ENCODE assay signal across 1 cellular context in the genomic region with DNA sequence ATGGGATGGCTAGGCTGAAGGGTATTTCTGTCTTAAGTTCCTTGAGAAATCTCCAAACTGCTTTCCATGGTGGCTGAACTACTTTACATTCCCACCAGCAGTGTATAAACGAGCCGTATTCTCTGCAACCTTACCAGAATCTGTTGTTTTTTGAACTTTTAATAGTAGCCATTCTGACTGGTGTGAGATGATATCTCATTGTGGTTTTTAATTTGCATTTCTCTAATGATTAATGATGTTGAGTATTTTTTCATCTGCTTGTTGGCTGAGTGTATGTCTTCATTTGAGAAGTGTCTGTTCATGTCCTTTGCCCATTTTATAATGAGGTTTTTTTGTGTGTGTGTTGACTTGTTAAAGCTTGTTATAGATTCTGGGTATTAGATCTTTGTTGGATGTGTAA.
TF ChIP-seq lines count a peak whose summit lies in the region.

No MANE protein-coding gene starts in this region.

TF ChIP-seq in IMR-90, 13 proteins besides CTCF, POLR2A, EP300 and RAD21:
- TF ChIP-seq USF2 (IDR thresholded peaks at IDR 0.05; ENCODE audit: low read depth, low read length) (no peak), ELK1 (IDR thresholded peaks at IDR 0.05; ENCODE audit: borderline replicate concordance, low read depth, low read length) (no peak), CEBPB (IDR thresholded peaks at IDR 0.05; ENCODE audit: low read depth, low read length) (no peak), MAFK (IDR thresholded peaks at IDR 0.05; ENCODE audit: low read depth, low read length) (no peak), FOS (IDR thresholded peaks at IDR 0.05; ENCODE audit: low read depth, low read length) (no peak), RCOR1 (IDR thresholded peaks at IDR 0.05; ENCODE audit: insufficient replicate concordance, low read length) (no peak), SMC3 (IDR thresholded peaks at IDR 0.05; ENCODE audit: low read depth, low read length) (no peak), BHLHE40 (IDR thresholded peaks at IDR 0.05; ENCODE audit: low read depth, low read length) (no peak), CHD1 (IDR thresholded peaks at IDR 0.05; ENCODE audit: low read depth, low read length) (no peak), MXI1 (IDR thresholded peaks at IDR 0.05; ENCODE audit: borderline replicate concordance, low read depth, low read length) (no peak)
